ENCODE assay signal across 1 cellular context in genomic region chr5:40654377-40655006, GRCh38.
TF ChIP-seq lines count a peak whose summit lies in the region.

No MANE protein-coding gene starts in this region.

TF ChIP-seq in HepG2, 621 proteins besides CTCF, POLR2A, EP300 and RAD21:
- TF ChIP-seq RNF2 (conservative IDR thresholded peaks at IDR 0.05; ENCODE audit: low read depth) (no peak), POLR2AphosphoS5 (IDR thresholded peaks at IDR 0.05; ENCODE audit: low read depth, low read length) (no peak), ZNF264 (CRISPR knock-in tag; IDR thresholded peaks at IDR 0.05) (no peak), KLF12 (CRISPR knock-in tag; IDR thresholded peaks at IDR 0.05; ENCODE audit: borderline replicate concordance) (no peak), WIZ (CRISPR knock-in tag; IDR thresholded peaks at IDR 0.05) (no peak), KAT8 (CRISPR knock-in tag; IDR thresholded peaks at IDR 0.05) (no peak), ETV5 (CRISPR knock-in tag; IDR thresholded peaks at IDR 0.05; ENCODE audit: borderline replicate concordance) (no peak)
TF ChIP-seq in HepG2: peak in this region for 0.
